In the genomic region with DNA sequence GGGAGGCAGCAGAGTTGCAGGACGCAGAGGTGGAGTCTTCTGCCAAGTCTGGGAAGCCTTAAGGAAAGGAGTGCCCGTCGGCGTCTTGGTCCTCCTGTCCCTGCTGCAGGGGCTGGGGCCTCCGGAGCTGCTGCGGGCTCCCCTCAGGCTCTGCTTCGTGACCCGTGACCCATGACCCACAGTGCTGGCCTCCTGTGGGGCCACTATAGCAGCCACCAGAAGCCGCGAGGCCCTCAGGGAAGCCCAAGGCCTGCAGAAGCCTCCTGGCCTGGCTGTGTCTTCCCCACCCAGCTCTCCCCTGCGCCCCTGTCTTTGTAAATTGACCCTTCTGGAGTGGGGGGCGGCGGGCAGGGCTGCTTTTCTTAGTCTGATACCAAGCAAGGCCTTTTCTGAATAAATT, we compare ENCODE assay signal across 1 cellular context.
TF ChIP-seq lines count a peak whose summit lies in the region.

No MANE protein-coding gene starts in this region.

TF ChIP-seq in HepG2, 621 proteins besides CTCF, POLR2A, EP300 and RAD21:
- TF ChIP-seq KLF9 (CRISPR knock-in tag; IDR thresholded peaks at IDR 0.05; ENCODE audit: low read depth): no peak
- TF ChIP-seq MAF1 (CRISPR knock-in tag; IDR thresholded peaks at IDR 0.05; ENCODE audit: borderline replicate concordance): 0 out of 2 replicates have a peak, but pooled peaks have one; percentile 45
- TF ChIP-seq, protein P1, sequence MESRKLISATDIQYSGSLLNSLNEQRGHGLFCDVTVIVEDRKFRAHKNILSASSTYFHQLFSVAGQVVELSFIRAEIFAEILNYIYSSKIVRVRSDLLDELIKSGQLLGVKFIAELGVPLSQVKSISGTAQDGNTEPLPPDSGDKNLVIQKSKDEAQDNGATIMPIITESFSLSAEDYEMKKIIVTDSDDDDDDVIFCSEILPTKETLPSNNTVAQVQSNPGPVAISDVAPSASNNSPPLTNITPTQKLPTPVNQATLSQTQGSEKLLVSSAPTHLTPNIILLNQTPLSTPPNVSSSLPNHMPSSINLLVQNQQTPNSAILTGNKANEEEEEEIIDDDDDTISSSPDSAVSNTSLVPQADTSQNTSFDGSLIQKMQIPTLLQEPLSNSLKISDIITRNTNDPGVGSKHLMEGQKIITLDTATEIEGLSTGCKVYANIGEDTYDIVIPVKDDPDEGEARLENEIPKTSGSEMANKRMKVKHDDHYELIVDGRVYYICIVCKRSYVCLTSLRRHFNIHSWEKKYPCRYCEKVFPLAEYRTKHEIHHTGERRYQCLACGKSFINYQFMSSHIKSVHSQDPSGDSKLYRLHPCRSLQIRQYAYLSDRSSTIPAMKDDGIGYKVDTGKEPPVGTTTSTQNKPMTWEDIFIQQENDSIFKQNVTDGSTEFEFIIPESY (CRISPR knock-in tag; IDR thresholded peaks at IDR 0.05): 0 out of 2 replicates have a peak, but pooled peaks have one; percentile 25
TF ChIP-seq in HepG2: peak in this region for 2.
